19 cellular contexts compared by ENCODE assay signal in genomic region chrX:102846544-102847236, GRCh38.
A peak's percentile ranks its signal among the peaks of the same experiment; 100 is the strongest.
DNase-seq lines count a peak whose midpoint lies in the region; ATAC-seq and TF ChIP-seq lines count a peak whose summit lies in the region.
"Had no signal": no experiment of that assay in that cellular context is flagged by ENCODE, and none has a peak within 500 bp of the region (broad histone marks: within the 10 kb centered on the region; RNA-seq: fewer than 3 reads in every experiment).

No MANE protein-coding gene starts in this region.

- in situ Hi-C loops in brain microvascular endothelial cell (cut with HindIII; ENCODE audit: low pct_ligation_motif_present, low sequenced_read_pairs) = no loop called here

- H3K9me3 Mint-ChIP-seq in endothelial cell (ENCODE audit: unreplicated experiment) = no peaks in the 10 kb centered on the region
- H3K9me3 Mint-ChIP-seq in activated naive CD4-positive, alpha-beta T cell treated with anti-CD3 and anti-CD28 coated beads, Interleukin-2, amount 10 ng/mL, durations not matched to agents 7 days and 5 days = no peaks in the 10 kb centered on the region
- H3K9me3 Mint-ChIP-seq: activated T-helper 1 cell treated with anti-CD3 and anti-CD28 coated beads, Interleukin-12 subunit alpha, Interleukin-12 subunit beta, Interleukin-2, Interleukin-4 antibody, amounts not matched to agents 30 ng/mL and 10 ng/mL and 1 ng/mL, durations not matched to agents 14 hours and 24 hours and 36 hours; stimulated activated naive CD8-positive, alpha-beta T cell treated with anti-CD3 and anti-CD28 coated beads, Interleukin-15, Interleukin-2, amounts not matched to agents 100 ng/mL and 50 ng/mL, for 24 hours had no signal

- no peaks in the 10 kb centered on the region for H3K4me1 Mint-ChIP-seq in endothelial cell (ENCODE audit: unreplicated experiment)
- no peaks in the 10 kb centered on the region for H3K4me1 Mint-ChIP-seq in activated naive CD4-positive, alpha-beta T cell treated with anti-CD3 and anti-CD28 coated beads, Interleukin-2, amount 10 ng/mL, durations not matched to agents 7 days and 5 days
- H3K4me1 Mint-ChIP-seq: neural crest cell had no signal

- no peak overlapping the region for H3K4me3 Mint-ChIP-seq in endothelial cell (ENCODE audit: unreplicated experiment)
- H3K4me3 Mint-ChIP-seq in activated naive CD4-positive, alpha-beta T cell treated with anti-CD3 and anti-CD28 coated beads, Interleukin-2, amount 10 ng/mL, durations not matched to agents 7 days and 5 days = no peak overlapping the region
- H3K4me3 Mint-ChIP-seq: activated CD8-positive, alpha-beta T cell treated with anti-CD3 and anti-CD28 coated beads, Interleukin-2, amount 10 ng/mL, durations not matched to agents 7 days and 5 days; activated T-helper 1 cell treated with anti-CD3 and anti-CD28 coated beads, Interleukin-12 subunit alpha, Interleukin-12 subunit beta, Interleukin-2, Interleukin-4 antibody, amounts not matched to agents 30 ng/mL and 10 ng/mL and 1 ng/mL, durations not matched to agents 14 hours and 24 hours and 36 hours; neural crest cell; stimulated activated naive CD8-positive, alpha-beta T cell treated with anti-CD3 and anti-CD28 coated beads, Interleukin-15, Interleukin-2, amounts not matched to agents 100 ng/mL and 50 ng/mL, for 24 hours had no signal

- no peaks in the 10 kb centered on the region for H3K9me3 ChIP-seq in WERI-Rb-1 (ENCODE audit: severe bottlenecking)
- H3K9me3 ChIP-seq: uterus had no signal

- H3K27me3 Mint-ChIP-seq in endothelial cell (ENCODE audit: unreplicated experiment) = no peaks in the 10 kb centered on the region
- no peaks in the 10 kb centered on the region for H3K27me3 Mint-ChIP-seq in activated naive CD4-positive, alpha-beta T cell treated with anti-CD3 and anti-CD28 coated beads, Interleukin-2, amount 10 ng/mL, durations not matched to agents 7 days and 5 days
- H3K27me3 Mint-ChIP-seq: stimulated activated naive CD8-positive, alpha-beta T cell treated with anti-CD3 and anti-CD28 coated beads, Interleukin-15, Interleukin-2, amounts not matched to agents 100 ng/mL and 50 ng/mL, for 24 hours had no signal

- H3K4me3 ChIP-seq in brain microvascular endothelial cell (ENCODE audit: low read depth, low read length) = no peak overlapping the region
- no peak overlapping the region for H3K4me3 ChIP-seq in WERI-Rb-1 (ENCODE audit: low read depth, low read length)
- H3K4me3 ChIP-seq: uterus had no signal

- CTCF ChIA-PET in activated naive CD4-positive, alpha-beta T cell treated with anti-CD3 and anti-CD28 coated beads, Interleukin-2, amount 10 ng/mL, durations not matched to agents 7 days and 5 days (lab: Charles Lee) = no interaction called here

- H3K27ac Mint-ChIP-seq in endothelial cell (ENCODE audit: unreplicated experiment) = no peak overlapping the region
- H3K27ac Mint-ChIP-seq in activated naive CD4-positive, alpha-beta T cell treated with anti-CD3 and anti-CD28 coated beads, Interleukin-2, amount 10 ng/mL, durations not matched to agents 7 days and 5 days = no peak overlapping the region
- H3K27ac Mint-ChIP-seq: activated CD8-positive, alpha-beta T cell treated with anti-CD3 and anti-CD28 coated beads, Interleukin-2, amount 10 ng/mL, durations not matched to agents 7 days and 5 days; activated T-helper 1 cell treated with anti-CD3 and anti-CD28 coated beads, Interleukin-12 subunit alpha, Interleukin-12 subunit beta, Interleukin-2, Interleukin-4 antibody, amounts not matched to agents 30 ng/mL and 10 ng/mL and 1 ng/mL, durations not matched to agents 14 hours and 24 hours and 36 hours; stimulated activated naive CD8-positive, alpha-beta T cell treated with anti-CD3 and anti-CD28 coated beads, Interleukin-15, Interleukin-2, amounts not matched to agents 100 ng/mL and 50 ng/mL, for 24 hours had no signal

- H3K36me3 ChIP-seq in brain microvascular endothelial cell (replicated peaks) (no peaks in the 10 kb centered on the region), WERI-Rb-1 (no peaks in the 10 kb centered on the region)
- H3K36me3 ChIP-seq: uterus had no signal

- H3K36me3 Mint-ChIP-seq in endothelial cell (ENCODE audit: low read depth, unreplicated experiment) = no peaks in the 10 kb centered on the region
- no peaks in the 10 kb centered on the region for H3K36me3 Mint-ChIP-seq in activated naive CD4-positive, alpha-beta T cell treated with anti-CD3 and anti-CD28 coated beads, Interleukin-2, amount 10 ng/mL, durations not matched to agents 7 days and 5 days

- DNase-seq in AG20443 (ENCODE audit: low spot score) (peak; percentile 16), NCI-H226 (peak; percentile 9), brain microvascular endothelial cell (peak; percentile 73), kidney glomerular epithelial cell (lab: John Stamatoyannopoulos, UW) (peak; percentile 25), WERI-Rb-1 (no peak), endothelial cell (ENCODE audit: low spot score) (no peak)
- no peak for DNase-seq in activated naive CD4-positive, alpha-beta T cell treated with anti-CD3 and anti-CD28 coated beads, Interleukin-2, amount 10 ng/mL, durations not matched to agents 7 days and 5 days
- DNase-seq: activated CD8-positive, alpha-beta T cell treated with anti-CD3 and anti-CD28 coated beads, Interleukin-2, amount 10 ng/mL, durations not matched to agents 7 days and 5 days; COR-L47; GF-D8; head of caudate nucleus; kidney; midbrain; NCI-H526; uterus had no signal

- peak overlapping the region; percentile 80 for H3K27ac ChIP-seq in brain microvascular endothelial cell
- no peak overlapping the region for H3K27ac ChIP-seq in WERI-Rb-1
- H3K27ac ChIP-seq: uterus had no signal

- ATAC-seq in GM19351 (IDR thresholded peaks at IDR 0.05; ENCODE audit: unreplicated experiment) = no peak
- ATAC-seq: activated CD8-positive, alpha-beta T cell treated with anti-CD3 and anti-CD28 coated beads, Interleukin-2, amount 10 ng/mL, durations not matched to agents 7 days and 5 days had no signal

- H3K27me3 ChIP-seq in brain microvascular endothelial cell (replicated peaks) = no peaks in the 10 kb centered on the region
- no peaks in the 10 kb centered on the region for H3K27me3 ChIP-seq in WERI-Rb-1 (ENCODE audit: insufficient read depth, low read depth, severe bottlenecking)
- H3K27me3 ChIP-seq: uterus had no signal

- no peak for TF ChIP-seq CTCF in brain microvascular endothelial cell (IDR thresholded peaks at IDR 0.05; ENCODE audit: low read depth, low read length, missing control alignments)
- TF ChIP-seq CTCF in WERI-Rb-1 (IDR thresholded peaks at IDR 0.05; ENCODE audit: low read depth, low read length) = no peak
- TF ChIP-seq CTCF in endothelial cell (IDR thresholded peaks at IDR 0.05; ENCODE audit: unreplicated experiment) = no peak

Comparison
In these comparisons a context has a peak if more than half of its experiments do, and no peak if none do; other contexts are left out.
1. DNase-seq: peak in AG20443 (single experiment), NCI-H226 (single experiment), brain microvascular endothelial cell (single experiment) and kidney glomerular epithelial cell (single experiment); none in WERI-Rb-1 (single experiment), endothelial cell (single experiment) and activated naive CD4-positive, alpha-beta T cell treated with anti-CD3 and anti-CD28 coated beads, Interleukin-2, amount 10 ng/mL, durations not matched to agents 7 days and 5 days (single experiment).